15 cellular contexts compared by ENCODE assay signal in genomic region chr12:131618303-131618658, GRCh38.
DNase-seq lines count a peak whose midpoint lies in the region; ATAC-seq, FAIRE-seq and TF ChIP-seq lines count a peak whose summit lies in the region.
"Had no signal": no experiment of that assay in that cellular context is flagged by ENCODE, and none has a peak within 500 bp of the region (broad histone marks: within the 10 kb centered on the region; RNA-seq: fewer than 3 reads in every experiment).

No MANE protein-coding gene starts in this region.

- H3K4me3 ChIP-seq in DND-41 (ENCODE audit: low read depth in 1 of 2, low read length in 2 of 2) (no peak overlapping the region), H7 (ENCODE audit: insufficient read depth, low read depth, low read length) (no peak overlapping the region), GM12878 (no peak overlapping the region)

- TF ChIP-seq POLR2A in GM12878 (IDR thresholded peaks at IDR 0.05; ENCODE audit: low read depth, low read length), result no peak

- ATAC-seq in DND-41 (ENCODE audit: insufficient read depth, low read depth) (no peak), GM12878 (no peak)
- ATAC-seq: foreskin keratinocyte, right cardiac atrium, T-helper 17 cell had no signal

- SMC1A ChIA-PET in GM12878 (lab: Charles Lee; ENCODE audit: uncharacterized antibody, unreplicated experiment), result no interaction called here

- RAD21 ChIA-PET in GM12878 (lab: Charles Lee; ENCODE audit: unreplicated experiment), result no interaction called here

- no peak for TF ChIP-seq RAD21 in GM12878 (IDR thresholded peaks at IDR 0.05; ENCODE audit: insufficient read depth, low read depth, low read length)

- no peak overlapping the region for H3K27ac ChIP-seq in DND-41 (ENCODE audit: low read length)
- no peak overlapping the region for H3K27ac ChIP-seq in GM12878 (ENCODE audit: control insufficient read depth, insufficient read depth)
- H3K27ac ChIP-seq: C4-2B, foreskin keratinocyte had no signal

- BruUV-seq in GM12878 (replicated peaks; lab: Mats Ljungman, UMichigan), result no TSS peak

- H3K36me3 ChIP-seq in DND-41 (ENCODE audit: insufficient read depth, low read length), result no peaks in the 10 kb centered on the region
- no peaks in the 10 kb centered on the region for H3K36me3 ChIP-seq in H7 (replicated peaks; ENCODE audit: control insufficient read depth, insufficient read depth, low read length)
- H3K36me3 ChIP-seq in GM12878 (ENCODE audit: control insufficient read depth in 2 of 2, insufficient read depth in 2 of 2, low read length in 1 of 2), result no peaks in the 10 kb centered on the region

- H3K27me3 ChIP-seq in DND-41 (ENCODE audit: insufficient read depth, low read length, poor library complexity) (no peaks in the 10 kb centered on the region), H7 (ENCODE audit: control insufficient read depth, insufficient read depth, low read length) (no peaks in the 10 kb centered on the region; the same call in 1 of the 2 replicates), GM12878 (replicated peaks in 1 of 2; ENCODE audit: control insufficient read depth in 2 of 2, insufficient read depth in 2 of 2, low read length in 1 of 2) (peaks cover 2 to 5% of the 10 kb centered on the region in 2 experiments; a peak in 3 of 4 replicates)
- H3K27me3 ChIP-seq: foreskin keratinocyte had no signal

- POLR2A ChIA-PET in GM12878 (lab: Charles Lee), result no interaction called here

- in situ Hi-C loops in GM12878 (cut with MboI), result no loop called here

- DNase-seq in DND-41 (peak; percentile 28), H7 (peak; percentile 88), GM12878 (ENCODE audit: low read depth, low spot score) (no peak), myocyte (ENCODE audit: low read depth) (peak; percentile 31), NCI-H82 (lab: John Stamatoyannopoulos, UW) (no peak), NCI-H774 (lab: John Stamatoyannopoulos, UW) (no peak), SHP77 treated with DMSO at 0.1 percent for 48 hours (lab: John Stamatoyannopoulos, UW) (no peak)
- DNase-seq: foreskin keratinocyte, HCEC 1CT, IMR-90, mesenchymal stem cell, NCI-H1105, right cardiac atrium, T-helper 17 cell had no signal

- no peak overlapping the region for H3K4me2 ChIP-seq in DND-41 (ENCODE audit: insufficient read depth, low read length)
- no peak overlapping the region for H3K4me2 ChIP-seq in GM12878 (ENCODE audit: control insufficient read depth, insufficient read depth)

- H3K79me2 ChIP-seq in DND-41 (ENCODE audit: insufficient read depth, low read length) (no peaks in the 10 kb centered on the region), GM12878 (ENCODE audit: control insufficient read depth, insufficient read depth, low read length) (no peaks in the 10 kb centered on the region)

- WGBS in GM12878 (ENCODE audit: insufficient coverage, insufficient replicate concordance, low lambda C conversion rate, missing lambda C conversion rate), result 40% methylated on average over 14 of the region's 14 CpGs

- intact Hi-C loops in GM12878 (cut with micrococcal nuclease; ENCODE audit: unreplicated experiment), result no loop called here

- H3K9me3 ChIP-seq in DND-41 (ENCODE audit: insufficient read depth, low read length, severe bottlenecking), result no peaks in the 10 kb centered on the region
- no peaks in the 10 kb centered on the region for H3K9me3 ChIP-seq in GM12878 (replicated peaks; ENCODE audit: control insufficient read depth, insufficient read depth, low read length)

- H3K9ac ChIP-seq in DND-41 (ENCODE audit: low read depth, low read length) (no peak overlapping the region), GM12878 (ENCODE audit: control insufficient read depth, insufficient read depth, low read length) (no peak overlapping the region)

- no peaks in the 10 kb centered on the region for H4K20me1 ChIP-seq in DND-41 (ENCODE audit: insufficient read depth, low read length)
- no peaks in the 10 kb centered on the region for H4K20me1 ChIP-seq in GM12878 (ENCODE audit: control insufficient read depth, insufficient read depth)

- CTCF ChIA-PET in GM12878 (lab: Yijun Ruan, JAX), result no interaction called here

- H2AFZ ChIP-seq in DND-41 (ENCODE audit: low read depth, low read length) (no peak overlapping the region), GM12878 (ENCODE audit: control insufficient read depth, low read depth, low read length) (no peak overlapping the region)

- no peak for TF ChIP-seq CTCF in DND-41 (IDR thresholded peaks at IDR 0.05; ENCODE audit: borderline replicate concordance, extremely low read depth, low read length, poor library complexity, severe bottlenecking)
- TF ChIP-seq CTCF in GM12878 (IDR thresholded peaks at IDR 0.05 in 2 of 3, conservative IDR thresholded peaks at IDR 0.05 in 1 of 3; ENCODE audit: control insufficient read depth in 2 of 3, extremely low read depth in 1 of 3, insufficient read depth in 1 of 3, low read depth in 3 of 3, low read length in 3 of 3), result no peak

- no peak for TF ChIP-seq EP300 in GM12878 (IDR thresholded peaks at IDR 0.05; ENCODE audit: borderline replicate concordance in 1 of 2, control insufficient read depth in 1 of 2, low read depth in 2 of 2, low read length in 2 of 2)

- no peak for FAIRE-seq in GM12878 (lab: Jason Lieb, UNC)

- H3K4me1 ChIP-seq in DND-41 (ENCODE audit: insufficient read depth, low read length), result no peaks in the 10 kb centered on the region
- no peaks in the 10 kb centered on the region for H3K4me1 ChIP-seq in GM12878 (ENCODE audit: control insufficient read depth, insufficient read depth, low read length)
- H3K4me1 ChIP-seq: foreskin keratinocyte had no signal

TF ChIP-seq in GM12878, 131 proteins besides CTCF, POLR2A, EP300 and RAD21:
- peak; percentile 86 for TF ChIP-seq REST (IDR thresholded peaks at IDR 0.05; ENCODE audit: low read depth, low read length)
- TF ChIP-seq EED (IDR thresholded peaks at IDR 0.05; ENCODE audit: low read depth), result no peak
TF ChIP-seq in GM12878: peak in this region for 1.

Comparison
In these comparisons a context has a peak if more than half of its experiments do, and no peak if none do; other contexts are left out.
1. DNase-seq: peak in DND-41 (single experiment), H7 (single experiment) and myocyte (single experiment); none in GM12878 (single experiment), NCI-H82 (single experiment), NCI-H774 (single experiment) and SHP77 treated with DMSO at 0.1 percent for 48 hours (single experiment).